9 cellular contexts compared by ENCODE assay signal in the genomic region with DNA sequence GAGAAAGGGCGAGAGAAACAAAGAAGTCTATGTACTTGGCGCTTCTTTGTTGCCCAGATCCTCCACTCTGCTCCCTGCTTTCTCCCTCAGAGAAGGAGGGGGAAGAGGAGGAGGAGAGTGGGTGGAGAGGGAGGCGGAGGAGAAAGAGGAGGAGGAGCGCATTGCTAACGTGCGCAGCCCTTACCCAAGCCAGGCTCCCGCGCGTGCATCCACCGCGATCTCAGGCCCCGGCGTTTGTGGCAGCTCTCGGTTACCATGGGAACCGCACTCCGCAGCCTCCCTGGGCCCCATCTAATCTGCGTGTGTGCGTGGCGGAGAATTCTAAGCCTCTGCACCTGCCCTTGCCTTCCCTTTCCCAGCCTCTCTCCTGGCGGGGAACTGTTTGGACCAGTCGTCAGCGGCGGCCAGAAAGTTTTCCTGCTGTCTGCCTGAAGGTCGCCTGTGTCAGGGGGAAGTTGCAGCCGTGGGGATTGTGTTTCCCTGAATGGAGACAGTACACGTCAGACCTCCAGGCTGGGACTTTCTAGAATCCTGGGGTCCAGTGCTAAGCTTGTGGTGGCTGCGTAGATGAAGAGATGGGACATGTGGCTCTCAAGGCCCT. TPM values are rescaled to one million over a fixed set of nuclear protein-coding genes. Genes with fewer than 3 reads are reported as not detected.
DNase-seq lines count a peak whose midpoint lies in the region; ATAC-seq lines count a peak whose summit lies in the region.
"Had no signal": no experiment of that assay in that cellular context is flagged by ENCODE, and none has a peak within 500 bp of the region (broad histone marks: within the 10 kb centered on the region; RNA-seq: fewer than 3 reads in every experiment).

A gene (minus strand): TSS at position 239 of the 601 bp plus-strand sequence. CDS start 18,734 bp downstream, outside the sequence.

- H3K27ac ChIP-seq in iPS-20b (ENCODE audit: low read length) (no peak within 1 kb of the TSS), stomach smooth muscle (ENCODE audit: low read length) (no peak within 1 kb of the TSS)

- H3K9me3 Mint-ChIP-seq in activated CD8-positive, alpha-beta memory T cell treated with anti-CD3 and anti-CD28 coated beads, Interleukin-2, amount 10 ng/mL, durations not matched to agents 7 days and 5 days (ENCODE audit: low read depth), result no peaks in the 10 kb centered on the region

- H3K27me3 ChIP-seq in adipocyte (replicated peaks; ENCODE audit: control insufficient read depth, insufficient read depth, low read length), result peaks cover 64% of the 10 kb centered on the region
- peaks cover 21% of the 10 kb centered on the region for H3K27me3 ChIP-seq in iPS-20b (ENCODE audit: insufficient read depth, low read length)
- H3K27me3 ChIP-seq in stomach smooth muscle (ENCODE audit: control insufficient read depth in 1 of 2, insufficient read depth in 2 of 2, low read length in 2 of 2), result no peaks in the 10 kb centered on the region

- CTCF ChIA-PET in activated CD8-positive, alpha-beta memory T cell treated with anti-CD3 and anti-CD28 coated beads, Interleukin-2, amount 10 ng/mL, durations not matched to agents 7 days and 5 days (lab: Charles Lee), result no interaction called here

- no peak for DNase-seq in activated CD8-positive, alpha-beta memory T cell treated with anti-CD3 and anti-CD28 coated beads, Interleukin-2, amount 10 ng/mL, durations not matched to agents 7 days and 5 days
- no peak for DNase-seq in activated CD8-positive, alpha-beta memory T cell treated with anti-CD3 and anti-CD28 coated beads, Interleukin-2, amount 50 U/mL, for 48 hours
- DNase-seq in adipocyte (ENCODE audit: low read depth) (peak; percentile 18), AML-193 (lab: John Stamatoyannopoulos, UW) (no peak)
- DNase-seq in activated CD8-positive, alpha-beta memory T cell treated with anti-CD3 and anti-CD28 coated beads, Interleukin-2, amount 50 U/mL, for 4 hours, result no peak

- peak; percentile 47 for ATAC-seq in activated CD8-positive, alpha-beta memory T cell treated with anti-CD3 and anti-CD28 coated beads, Interleukin-2, amount 10 ng/mL, durations not matched to agents 7 days and 5 days
- no peak for ATAC-seq in GM18520 (IDR thresholded peaks at IDR 0.05; ENCODE audit: unreplicated experiment)

- H3K4me1 ChIP-seq in adipocyte (ENCODE audit: control insufficient read depth, insufficient read depth, low read length) (no peaks in the 10 kb centered on the region), iPS-20b (ENCODE audit: insufficient read depth, low read length) (peaks cover 5% of the 10 kb centered on the region; the same call in 1 of the 2 replicates), stomach smooth muscle (ENCODE audit: control insufficient read depth, insufficient read depth, low read length) (peaks cover 9% of the 10 kb centered on the region)

- no peaks in the 10 kb centered on the region for H3K4me1 Mint-ChIP-seq in activated CD8-positive, alpha-beta memory T cell treated with anti-CD3 and anti-CD28 coated beads, Interleukin-2, amount 10 ng/mL, durations not matched to agents 7 days and 5 days

- H3K36me3 Mint-ChIP-seq in activated CD8-positive, alpha-beta memory T cell treated with anti-CD3 and anti-CD28 coated beads, Interleukin-2, amount 10 ng/mL, durations not matched to agents 7 days and 5 days, result peaks cover 2% of the 10 kb centered on the region

- no peak within 1 kb of the TSS for H3K27ac Mint-ChIP-seq in activated CD8-positive, alpha-beta memory T cell treated with anti-CD3 and anti-CD28 coated beads, Interleukin-2, amount 10 ng/mL, durations not matched to agents 7 days and 5 days

- H3K9me3 ChIP-seq in adipocyte (ENCODE audit: control insufficient read depth, low read length) (peaks cover 11% of the 10 kb centered on the region), iPS-20b (ENCODE audit: insufficient read depth, low read depth, low read length) (no peaks in the 10 kb centered on the region), stomach smooth muscle (ENCODE audit: control insufficient read depth in 2 of 2, low read length in 2 of 2) (no peaks in the 10 kb centered on the region)

- H3K36me3 ChIP-seq in adipocyte (ENCODE audit: control insufficient read depth, insufficient read depth, low read length, severe bottlenecking) (no peaks in the 10 kb centered on the region), iPS-20b (ENCODE audit: insufficient read depth, low read depth, low read length) (no peaks in the 10 kb centered on the region), stomach smooth muscle (ENCODE audit: control insufficient read depth in 2 of 2, insufficient read depth in 2 of 2, low read length in 2 of 2) (no peaks in the 10 kb centered on the region)

- H3K4me3 ChIP-seq in adipocyte (ENCODE audit: low read length) (peak within 1 kb of the TSS; percentile 30), iPS-20b (ENCODE audit: low read length) (peak within 1 kb of the TSS; percentile 66), stomach smooth muscle (ENCODE audit: low read length in 2 of 2) (peak within 1 kb of the TSS; percentile 32 to 62)

- no peak within 1 kb of the TSS for H3K4me3 Mint-ChIP-seq in activated CD8-positive, alpha-beta memory T cell treated with anti-CD3 and anti-CD28 coated beads, Interleukin-2, amount 10 ng/mL, durations not matched to agents 7 days and 5 days

- no peak within 1 kb of the TSS for H3K9ac ChIP-seq in adipocyte (ENCODE audit: low read length)
- peak within 1 kb of the TSS; percentile 36; the same call in 1 of the 2 replicates for H3K9ac ChIP-seq in iPS-20b (ENCODE audit: low read depth, low read length)
- no peak within 1 kb of the TSS for H3K9ac ChIP-seq in stomach smooth muscle (ENCODE audit: low read length in 2 of 2)

- H3K27me3 Mint-ChIP-seq in activated CD8-positive, alpha-beta memory T cell treated with anti-CD3 and anti-CD28 coated beads, Interleukin-2, amount 10 ng/mL, durations not matched to agents 7 days and 5 days, result peaks cover 78% of the 10 kb centered on the region

RNA-seq across cellular contexts. Expression of the gene that starts here (rescaled TPM):
- total RNA-seq in activated CD8-positive, alpha-beta memory T cell treated with anti-CD3 and anti-CD28 coated beads, Interleukin-2, amount 10 ng/mL, durations not matched to agents 7 days and 5 days, result not detected
- total RNA-seq: urinary bladder had no signal

Comparison
In these comparisons a context has a peak if more than half of its experiments do, and no peak if none do; other contexts are left out.
1. Peak in ATAC-seq in activated CD8-positive, alpha-beta memory T cell treated with anti-CD3 and anti-CD28 coated beads, Interleukin-2, amount 10 ng/mL, durations not matched to agents 7 days and 5 days; RNA of the gene not detected or under 1 TPM.